22 cellular contexts compared by ENCODE assay signal in the genomic region with DNA sequence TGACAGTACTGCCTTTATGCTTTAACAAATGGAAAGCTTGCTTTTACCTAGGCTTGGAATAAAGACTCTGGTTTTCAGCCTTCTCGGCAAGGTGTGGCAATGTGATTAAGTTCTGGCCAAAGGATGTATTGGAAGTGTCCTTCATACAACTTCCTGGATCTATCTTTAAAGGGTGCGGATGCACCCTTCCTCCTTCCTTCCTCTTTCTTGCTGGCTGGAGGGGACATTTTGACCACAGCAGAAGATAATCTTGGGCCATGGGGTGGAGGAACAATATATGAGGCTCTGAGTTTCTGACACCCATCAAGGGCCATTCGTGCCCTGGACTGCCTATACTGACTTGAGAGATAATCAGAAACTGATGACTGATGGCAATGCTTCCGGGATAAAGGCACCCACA.
"Had no signal": no experiment of that assay in that cellular context is flagged by ENCODE, and none has a peak within 500 bp of the region (broad histone marks: within the 10 kb centered on the region; RNA-seq: fewer than 3 reads in every experiment).

No MANE protein-coding gene starts in this region.

- H3K4me3 Mint-ChIP-seq: activated CD4-positive, alpha-beta T cell treated with anti-CD3 and anti-CD28 coated beads, Interleukin-2, amount 10 ng/mL, durations not matched to agents 7 days and 5 days; activated CD8-positive, alpha-beta memory T cell treated with anti-CD3 and anti-CD28 coated beads, Interleukin-2, amount 10 ng/mL, durations not matched to agents 7 days and 5 days; activated CD8-positive, alpha-beta T cell treated with anti-CD3 and anti-CD28 coated beads for 36 hours; activated naive CD4-positive, alpha-beta T cell treated with anti-CD3 and anti-CD28 coated beads, Interleukin-2, amount 10 ng/mL, durations not matched to agents 7 days and 5 days; brain; dendritic cell treated with granulocyte-macrophage colony-stimulating factor and Interleukin-4, amounts not matched to agents 40 ng/mL and 50 ng/mL, for 4 days; natural killer cell treated with Interleukin-12 subunit alpha and Interleukin-12 subunit beta and Interleukin-15 and Interleukin-18, amount 100 ng/mL, for 72 hours had no signal

- H3K36me3 Mint-ChIP-seq: activated CD8-positive, alpha-beta memory T cell treated with anti-CD3 and anti-CD28 coated beads, Interleukin-2, amount 10 ng/mL, durations not matched to agents 7 days and 5 days; activated naive CD4-positive, alpha-beta T cell treated with anti-CD3 and anti-CD28 coated beads, Interleukin-2, amount 10 ng/mL, durations not matched to agents 7 days and 5 days; brain; natural killer cell treated with Interleukin-12 subunit alpha and Interleukin-12 subunit beta and Interleukin-15 and Interleukin-18, amount 100 ng/mL, for 72 hours had no signal

- H3K27ac Mint-ChIP-seq: activated CD4-positive, alpha-beta T cell treated with anti-CD3 and anti-CD28 coated beads, Interleukin-2, amount 10 ng/mL, durations not matched to agents 7 days and 5 days; activated CD8-positive, alpha-beta memory T cell treated with anti-CD3 and anti-CD28 coated beads, Interleukin-2, amount 10 ng/mL, durations not matched to agents 7 days and 5 days; activated CD8-positive, alpha-beta T cell treated with anti-CD3 and anti-CD28 coated beads for 36 hours; activated naive CD4-positive, alpha-beta T cell treated with anti-CD3 and anti-CD28 coated beads, Interleukin-2, amount 10 ng/mL, durations not matched to agents 7 days and 5 days; dendritic cell treated with granulocyte-macrophage colony-stimulating factor and Interleukin-4, amounts not matched to agents 40 ng/mL and 50 ng/mL, for 4 days; natural killer cell treated with Interleukin-12 subunit alpha and Interleukin-12 subunit beta and Interleukin-15 and Interleukin-18, amount 100 ng/mL, for 72 hours had no signal

- H3K9me3 Mint-ChIP-seq: activated naive CD4-positive, alpha-beta T cell treated with anti-CD3 and anti-CD28 coated beads, Interleukin-2, amount 10 ng/mL, durations not matched to agents 7 days and 5 days had no signal

- H3K4me1 Mint-ChIP-seq: activated CD8-positive, alpha-beta memory T cell treated with anti-CD3 and anti-CD28 coated beads, Interleukin-2, amount 10 ng/mL, durations not matched to agents 7 days and 5 days had no signal

- H3K27me3 Mint-ChIP-seq: activated CD4-positive, alpha-beta T cell treated with anti-CD3 and anti-CD28 coated beads, Interleukin-2, amount 10 ng/mL, durations not matched to agents 7 days and 5 days; activated CD8-positive, alpha-beta memory T cell treated with anti-CD3 and anti-CD28 coated beads, Interleukin-2, amount 10 ng/mL, durations not matched to agents 7 days and 5 days; dendritic cell treated with granulocyte-macrophage colony-stimulating factor and Interleukin-4, amounts not matched to agents 40 ng/mL and 50 ng/mL, for 4 days had no signal

- DNase-seq: activated CD4-positive, alpha-beta T cell treated with anti-CD3 and anti-CD28 coated beads, Interleukin-2, amount 10 ng/mL, durations not matched to agents 7 days and 5 days; activated CD4-positive, CD25-positive, alpha-beta regulatory T cell treated with anti-CD3 and anti-CD28 coated beads, Interleukin-2, amount 50 U/mL, for 72 hours; activated CD8-positive, alpha-beta memory T cell treated with anti-CD3 and anti-CD28 coated beads, Interleukin-2, amount 10 ng/mL, durations not matched to agents 7 days and 5 days; activated CD8-positive, alpha-beta T cell treated with anti-CD3 and anti-CD28 coated beads for 36 hours; activated effector memory CD4-positive, alpha-beta T cell treated with anti-CD3 and anti-CD28 coated beads, Interleukin-2, amount 50 U/mL, for 16 hours; activated naive CD4-positive, alpha-beta T cell treated with anti-CD3 and anti-CD28 coated beads, Interleukin-2, amount 10 ng/mL, durations not matched to agents 7 days and 5 days; activated T-cell treated with anti-CD3 and anti-CD28 coated beads for 4 hours; aorta; effector CD8-positive, alpha-beta T cell; foreskin keratinocyte; kidney; left lung; ovary; psoas muscle; stimulated activated CD4-positive, alpha-beta T cell treated with anti-CD3 and anti-CD28 coated beads, Interleukin-4, amount 100 ng/mL, for 24 hours; stimulated activated naive CD4-positive, alpha-beta T cell treated with Interleukin-2 at 50 U/mL for 16 hours; T-helper 9 cell; tibial artery; WERI-Rb-1 had no signal
